In the genomic region with DNA sequence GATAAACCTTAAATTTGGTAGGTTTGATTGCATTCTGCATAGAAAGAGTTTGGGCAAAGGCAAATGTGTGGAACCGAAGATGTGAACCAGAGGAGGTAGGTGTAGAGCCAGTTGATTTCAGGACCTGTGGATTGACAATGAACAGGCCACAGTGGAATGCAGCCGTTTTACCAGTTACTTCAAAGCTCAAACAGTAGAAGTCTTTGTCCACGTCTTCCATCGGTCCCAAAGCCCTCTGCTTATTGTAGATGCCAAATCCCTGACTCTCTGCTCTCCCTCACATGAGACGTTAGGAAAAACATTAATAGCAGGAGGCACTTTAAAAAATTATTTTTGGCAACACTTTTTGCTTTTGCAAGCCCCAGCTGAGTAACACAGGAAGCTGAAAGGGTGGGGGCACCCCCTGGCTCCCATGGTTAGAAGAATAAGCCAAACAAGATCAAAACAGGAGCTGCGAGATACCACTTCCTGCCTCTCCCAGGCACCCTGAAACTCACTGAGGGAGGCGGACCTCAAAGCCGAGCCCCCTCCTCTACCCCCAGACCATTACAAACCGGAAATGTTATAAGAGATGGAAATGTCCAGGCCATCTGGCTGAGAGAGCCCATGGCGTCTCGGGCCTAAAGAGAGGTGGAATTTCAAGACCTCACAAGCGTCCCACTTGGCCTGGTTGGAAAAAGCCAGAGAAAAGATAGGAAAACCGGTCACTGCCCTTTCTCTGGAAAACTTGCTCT, we compare ENCODE assay signal across 8 cellular contexts. TPM values are rescaled to one million over a fixed set of nuclear protein-coding genes. Genes with fewer than 3 reads are reported as not detected.
DNase-seq lines count a peak whose midpoint lies in the region; ATAC-seq lines count a peak whose summit lies in the region.

No MANE protein-coding gene starts in this region.

- H3K4me1 Mint-ChIP-seq in activated naive CD8-positive, alpha-beta T cell treated with anti-CD3 and anti-CD28 coated beads, Interleukin-2, amount 10 ng/mL, durations not matched to agents 7 days and 5 days, result peaks cover 41% of the 10 kb centered on the region

- H3K9me3 Mint-ChIP-seq in activated naive CD8-positive, alpha-beta T cell treated with anti-CD3 and anti-CD28 coated beads, Interleukin-2, amount 10 ng/mL, durations not matched to agents 7 days and 5 days, result no peaks in the 10 kb centered on the region

- H3K27me3 ChIP-seq in right cardiac atrium (ENCODE audit: control insufficient read depth, insufficient read depth), result no peaks in the 10 kb centered on the region

- no peaks in the 10 kb centered on the region for H3K27me3 Mint-ChIP-seq in activated naive CD8-positive, alpha-beta T cell treated with anti-CD3 and anti-CD28 coated beads, Interleukin-2, amount 10 ng/mL, durations not matched to agents 7 days and 5 days

- peaks cover 9% of the 10 kb centered on the region for H3K4me1 ChIP-seq in right cardiac atrium (ENCODE audit: control insufficient read depth, insufficient read depth, low read length)

- in situ Hi-C loops in SK-MEL-5 (cut with HindIII; ENCODE audit: low pct_unique_long_range_greater_than_20kb, low sequenced_read_pairs), result no loop called here

- H3K36me3 Mint-ChIP-seq in activated naive CD8-positive, alpha-beta T cell treated with anti-CD3 and anti-CD28 coated beads, Interleukin-2, amount 10 ng/mL, durations not matched to agents 7 days and 5 days, result peaks cover 55% of the 10 kb centered on the region

- no peaks in the 10 kb centered on the region for H3K9me3 ChIP-seq in right cardiac atrium (ENCODE audit: control insufficient read depth, low read length)

- H3K27ac ChIP-seq in right cardiac atrium (ENCODE audit: low read length), result peak overlapping the region; percentile 94

- POLR2A ChIA-PET in activated naive CD8-positive, alpha-beta T cell treated with anti-CD3 and anti-CD28 coated beads, Interleukin-2, amount 10 ng/mL, durations not matched to agents 7 days and 5 days (lab: Charles Lee), result interaction anchor here (0.9 to 15.3 kb wide), 10 partner anchors 12 to 160 kb away, joined by 3 to 488 read pairs (median 8); a partner anchor contains a TSS

- intact Hi-C loops in right cardiac atrium (cut with DNase I), result no loop called here

- no peak overlapping the region for H3K4me3 Mint-ChIP-seq in activated naive CD8-positive, alpha-beta T cell treated with anti-CD3 and anti-CD28 coated beads, Interleukin-2, amount 10 ng/mL, durations not matched to agents 7 days and 5 days

- no peak overlapping the region for H3K4me3 ChIP-seq in right cardiac atrium (ENCODE audit: low read length)

- ATAC-seq in GM18511 (IDR thresholded peaks at IDR 0.05; ENCODE audit: unreplicated experiment) (peak; percentile 82), HG02973 (IDR thresholded peaks at IDR 0.05; ENCODE audit: unreplicated experiment) (peak; percentile 64), right cardiac atrium (peak; percentile 91 to 98)
- peak; percentile 62 for ATAC-seq in activated naive CD8-positive, alpha-beta T cell treated with anti-CD3 and anti-CD28 coated beads, Interleukin-2, amount 10 ng/mL, durations not matched to agents 7 days and 5 days (ENCODE audit: low read depth)

- WGBS in right cardiac atrium, result 10% methylated on average over 13 of the region's 13 CpGs

- DNase-seq in SK-MEL-5 (ENCODE audit: low read depth, low spot score) (peak; percentile 94), right cardiac atrium (peak; percentile 86 to 92 (median 88)), DMS 273 treated with DMSO at 0.1 percent for 48 hours (lab: John Stamatoyannopoulos, UW) (no peak), occipital lobe (lab: John Stamatoyannopoulos, UW) (no peak)
- peak; percentile 67 for DNase-seq in activated naive CD8-positive, alpha-beta T cell treated with anti-CD3 and anti-CD28 coated beads, Interleukin-2, amount 10 ng/mL, durations not matched to agents 7 days and 5 days
- peak; percentile 36 to 37 for DNase-seq in stimulated activated CD4-positive, alpha-beta T cell treated with anti-CD3 and anti-CD28 coated beads, Interleukin-1b, Interleukin-23, amount 100 ng/mL, for 1 hour (ENCODE audit: low read depth in 2 of 2)

- no peak overlapping the region for H3K27ac Mint-ChIP-seq in activated naive CD8-positive, alpha-beta T cell treated with anti-CD3 and anti-CD28 coated beads, Interleukin-2, amount 10 ng/mL, durations not matched to agents 7 days and 5 days

RNA-seq across cellular contexts. Expression of a gene that starts 13.5 kb away (rescaled TPM):
- total RNA-seq in SK-MEL-5 (2014; rRNA removed; shearing (Covaris generic)), result 0.61 TPM in 1 of 2 replicates, not detected in the other
- not detected in 2 replicates for polyA plus RNA-seq in SK-MEL-5 (2015; cell fraction: cytosol; rRNA removed)
- not detected in 2 replicates for polyA plus RNA-seq in SK-MEL-5 (2015; cell fraction: nucleus; rRNA removed)
- total RNA-seq in activated naive CD8-positive, alpha-beta T cell treated with anti-CD3 and anti-CD28 coated beads, Interleukin-2, amount 10 ng/mL, durations not matched to agents 7 days and 5 days, result 100 to 1,000 TPM; 392 to 403 TPM
- 1 to 10 TPM in 3 of 4 donors, under 1 TPM in 1; 0.91 to 2.7 (median 1.4) TPM for total RNA-seq in right cardiac atrium
- polyA plus RNA-seq in right cardiac atrium, result 0.63 TPM
- 0.47 TPM for total RNA-seq in occipital lobe

RNA-seq across cellular contexts. Expression of a gene that starts 15.0 kb away (rescaled TPM):
- 3.4 and 4.8 TPM in 2 replicates for total RNA-seq in SK-MEL-5 (2014; rRNA removed; shearing (Covaris generic))
- 2.5 and 2.6 TPM in 2 replicates for polyA plus RNA-seq in SK-MEL-5 (2015; cell fraction: cytosol; rRNA removed)
- polyA plus RNA-seq in SK-MEL-5 (2015; cell fraction: nucleus; rRNA removed), result 3.7 and 4.1 TPM in 2 replicates
- total RNA-seq in activated naive CD8-positive, alpha-beta T cell treated with anti-CD3 and anti-CD28 coated beads, Interleukin-2, amount 10 ng/mL, durations not matched to agents 7 days and 5 days, result 1 to 10 TPM; 2.2 to 2.8 TPM
- total RNA-seq in right cardiac atrium, result 1 to 10 TPM; 1.9 to 3.3 (median 2.8) TPM
- 1.4 TPM for polyA plus RNA-seq in right cardiac atrium
- total RNA-seq in occipital lobe, result 2.8 TPM

RNA-seq across cellular contexts. Expression of a gene that starts 36.6 kb away (rescaled TPM):
- not detected in 2 replicates for total RNA-seq in SK-MEL-5 (2014; rRNA removed; shearing (Covaris generic))
- 0.01 TPM in 1 of 2 replicates, not detected in the other for polyA plus RNA-seq in SK-MEL-5 (2015; cell fraction: cytosol; rRNA removed)
- not detected in 2 replicates for polyA plus RNA-seq in SK-MEL-5 (2015; cell fraction: nucleus; rRNA removed)
- 1 to 10 TPM; 1.7 to 2.0 TPM for total RNA-seq in activated naive CD8-positive, alpha-beta T cell treated with anti-CD3 and anti-CD28 coated beads, Interleukin-2, amount 10 ng/mL, durations not matched to agents 7 days and 5 days
- total RNA-seq in right cardiac atrium, result 10 to 100 TPM; 27.7 to 45.4 (median 36.4) TPM
- polyA plus RNA-seq in right cardiac atrium, result 22.6 TPM
- 0.31 TPM for total RNA-seq in occipital lobe

RNA-seq across cellular contexts. Expression of a gene that starts 58.4 kb away (rescaled TPM):
- total RNA-seq in SK-MEL-5 (2014; rRNA removed; shearing (Covaris generic)), result 17.0 and 18.0 TPM in 2 replicates
- polyA plus RNA-seq in SK-MEL-5 (2015; cell fraction: cytosol; rRNA removed), result 7.9 and 9.9 TPM in 2 replicates
- polyA plus RNA-seq in SK-MEL-5 (2015; cell fraction: nucleus; rRNA removed), result 18.1 and 18.2 TPM in 2 replicates
- 1 to 10 TPM; 7.5 to 7.7 TPM for total RNA-seq in activated naive CD8-positive, alpha-beta T cell treated with anti-CD3 and anti-CD28 coated beads, Interleukin-2, amount 10 ng/mL, durations not matched to agents 7 days and 5 days
- total RNA-seq in right cardiac atrium (1 to 10 TPM; 2.3 to 3.1 (median 3.0) TPM), occipital lobe (15.0 TPM)
- polyA plus RNA-seq in right cardiac atrium, result 1.2 TPM

Comparison
In these comparisons a context has a peak if more than half of its experiments do, and no peak if none do; other contexts are left out.
1. DNase-seq: peak in SK-MEL-5 (single experiment), activated naive CD8-positive, alpha-beta T cell treated with anti-CD3 and anti-CD28 coated beads, Interleukin-2, amount 10 ng/mL, durations not matched to agents 7 days and 5 days (single experiment), right cardiac atrium (3 of 3) and stimulated activated CD4-positive, alpha-beta T cell treated with anti-CD3 and anti-CD28 coated beads, Interleukin-1b, Interleukin-23, amount 100 ng/mL, for 1 hour (2 of 2); none in DMS 273 treated with DMSO at 0.1 percent for 48 hours (single experiment) and occipital lobe (single experiment).
2. RNA of a gene that starts 13.5 kb away (total RNA-seq): 392 to 403 TPM in activated naive CD8-positive, alpha-beta T cell treated with anti-CD3 and anti-CD28 coated beads, Interleukin-2, amount 10 ng/mL, durations not matched to agents 7 days and 5 days; 0.91 to 2.7 TPM in right cardiac atrium, 0.61 TPM in SK-MEL-5 and 0.47 TPM in occipital lobe (single experiment); every median in the first group is over 100 times any median in the second.
3. RNA of a gene that starts 36.6 kb away (total RNA-seq): 27.7 to 45.4 TPM in right cardiac atrium; 1.7 to 2.0 TPM in activated naive CD8-positive, alpha-beta T cell treated with anti-CD3 and anti-CD28 coated beads, Interleukin-2, amount 10 ng/mL, durations not matched to agents 7 days and 5 days, 0.31 TPM in occipital lobe (single experiment) and not detected in SK-MEL-5; every median in the first group is over 4 times any median in the second.
4. Peak in every context shown above with its lines, with median percentiles within 50 percentile points of each other: ATAC-seq.